ENCODE assay signal across 20 cellular contexts in the genomic region with DNA sequence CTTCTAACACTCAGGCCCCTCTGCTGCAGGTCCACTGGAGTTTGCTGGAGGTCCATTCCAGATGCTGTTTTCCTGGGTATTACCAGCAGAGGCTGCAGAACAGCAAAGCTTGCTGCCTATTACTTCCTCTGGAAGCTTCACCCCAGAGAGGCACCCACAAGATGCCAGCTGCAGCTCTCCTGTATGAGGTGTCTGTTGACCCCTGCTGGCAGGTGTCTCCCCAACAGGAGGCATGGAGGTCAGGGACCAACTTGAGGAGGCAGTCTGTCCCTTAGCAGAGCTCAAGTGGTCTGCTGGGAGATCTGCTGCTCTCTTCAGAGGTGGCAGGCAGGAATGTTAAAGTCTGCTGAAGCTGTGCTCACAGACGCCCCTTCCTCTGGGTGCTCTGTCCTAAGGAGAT.
"Had no signal": no experiment of that assay in that cellular context is flagged by ENCODE, and none has a peak within 500 bp of the region (broad histone marks: within the 10 kb centered on the region; RNA-seq: fewer than 3 reads in every experiment).

No MANE protein-coding gene starts in this region.

- ATAC-seq: K562, Panc1, PC-3, Right ventricle myocardium inferior, SK-N-SH treated with all-trans-retinoic acid at 6 μM for 48 hours had no signal

- H3K4me2 ChIP-seq: KMS-11 had no signal

- H3K9ac ChIP-seq: KMS-11 had no signal

- H3K4me3 ChIP-seq: K562, SJCRH30 had no signal

- H3K36me3 ChIP-seq: SJCRH30 had no signal

- DNase-seq: NCI-H1092 treated with DMSO at 0.1 percent for 48 hours, NCI-H1417, NCI-H1436 treated with DMSO at 0.1 percent for 48 hours, NCI-H1694, NCI-H187 treated with DMSO at 0.1 percent for 48 hours, NCI-H2029 treated with DMSO at 0.1 percent for 48 hours, NCI-H2171 treated with DMSO at 0.1 percent for 48 hours, NCI-H524, NCI-H526 treated with DMSO at 0.1 percent for 48 hours, NCI-H748 treated with DMSO at 0.1 percent for 48 hours, PC-3, SHP77 treated with DMSO at 0.1 percent for 48 hours, SJCRH30, T-helper 1 cell had no signal

- H3K27me3 ChIP-seq: SJCRH30 had no signal

- H3K4me1 ChIP-seq: SJCRH30 had no signal

- H3K9me3 ChIP-seq: SJCRH30 had no signal

- H3K27ac ChIP-seq: HL-60, KMS-11, SJCRH30 had no signal
